ENCODE assay signal across 13 cellular contexts in the genomic region with DNA sequence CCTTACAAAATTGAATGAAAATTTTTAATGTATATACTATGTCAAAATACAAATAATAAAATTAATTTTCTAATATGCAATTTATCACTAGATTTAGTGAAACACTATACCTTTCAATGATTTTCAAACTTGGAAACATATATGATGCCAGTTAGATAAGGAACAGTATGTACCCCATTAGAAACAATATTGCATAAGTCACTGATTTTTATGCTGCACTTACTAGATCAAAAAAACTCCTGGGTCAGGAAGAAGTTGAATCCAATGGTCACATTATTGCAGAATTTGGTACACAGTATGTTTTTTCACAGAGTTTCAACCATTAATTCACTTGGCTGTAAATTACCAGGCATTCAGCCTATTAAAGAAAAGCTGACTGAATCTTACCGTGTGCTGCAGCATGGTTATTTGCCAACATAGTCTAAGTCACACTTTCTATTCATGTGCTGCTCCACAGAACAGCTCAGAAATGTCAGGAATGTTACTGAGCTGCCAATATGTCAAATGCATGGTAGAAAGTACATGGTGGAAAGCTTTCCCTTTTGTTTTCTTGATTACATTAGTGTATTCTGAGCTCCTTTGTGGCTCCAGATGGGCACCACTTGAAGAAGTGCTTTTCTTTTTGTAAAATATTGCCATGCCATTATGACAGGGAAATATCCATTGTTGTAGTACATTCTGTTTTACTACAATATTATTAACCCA. TPM values are rescaled to one million over a fixed set of nuclear protein-coding genes. Genes with fewer than 3 reads are reported as not detected.
A peak's percentile ranks its signal among the peaks of the same experiment; 100 is the strongest.
DNase-seq lines count a peak whose midpoint lies in the region; ATAC-seq and TF ChIP-seq lines count a peak whose summit lies in the region.
"Had no signal": no experiment of that assay in that cellular context is flagged by ENCODE, and none has a peak within 500 bp of the region (broad histone marks: within the 10 kb centered on the region; RNA-seq: fewer than 3 reads in every experiment).

No MANE protein-coding gene starts in this region.

- H3K4me1 Mint-ChIP-seq in HFFc6 (ENCODE audit: low read depth), result peaks cover 43% of the 10 kb centered on the region

- intact Hi-C loops in left ventricle myocardium superior (cut with micrococcal nuclease), result loop anchor here (10.0 kb wide), 1 partner anchor 399 kb away; no protein-coding TSS in a partner anchor

- peak overlapping the region; percentile 20 for H3K27ac ChIP-seq in brain microvascular endothelial cell
- H3K27ac ChIP-seq: SJCRH30 had no signal

- H3K36me3 ChIP-seq in brain microvascular endothelial cell (replicated peaks), result no peaks in the 10 kb centered on the region
- H3K36me3 ChIP-seq: SJCRH30 had no signal

- no peaks in the 10 kb centered on the region for H3K9me3 Mint-ChIP-seq in HFFc6
- H3K9me3 Mint-ChIP-seq: activated naive CD8-positive, alpha-beta T cell treated with anti-CD3 and anti-CD28 coated beads, Interleukin-2, amount 50 U/mL, for 24 hours had no signal

- no peaks in the 10 kb centered on the region for H3K27me3 Mint-ChIP-seq in HFFc6 (ENCODE audit: insufficient read depth)

- no peak for TF ChIP-seq CTCF in HFFc6 (IDR thresholded peaks at IDR 0.05)
- no peak for TF ChIP-seq CTCF in brain microvascular endothelial cell (IDR thresholded peaks at IDR 0.05; ENCODE audit: low read depth, low read length, missing control alignments)

- peak; percentile 72 for DNase-seq in HFFc6
- DNase-seq in brain microvascular endothelial cell, result peak; percentile 71
- DNase-seq in left ventricle myocardium superior, result no peak
- peak; percentile 85 for DNase-seq in skeletal muscle cell (ENCODE audit: low read depth)
- no peak for DNase-seq in activated naive CD4-positive, alpha-beta T cell (lab: John Stamatoyannopoulos, UW)
- DNase-seq in NCI-H2029 (lab: John Stamatoyannopoulos, UW), result no peak
- no peak for DNase-seq in activated CD4-positive, alpha-beta T cell treated with anti-CD3 and anti-CD28 coated beads, Interleukin-2, amount 50 U/mL, for 4 hours
- DNase-seq in NCI-H1417 (lab: John Stamatoyannopoulos, UW), result no peak
- DNase-seq: activated CD4-positive, alpha-beta T cell treated with anti-CD3 and anti-CD28 coated beads, Interleukin-2, amount 50 U/mL, for 48 hours; activated naive CD8-positive, alpha-beta T cell treated with anti-CD3 and anti-CD28 coated beads, Interleukin-2, amount 50 U/mL, for 24 hours; NCI-H2081 treated with DMSO at 0.1 percent for 48 hours; nucleus accumbens; SJCRH30 had no signal

- H3K4me3 ChIP-seq in brain microvascular endothelial cell (ENCODE audit: low read depth, low read length) (no peak overlapping the region), skeletal muscle cell (ENCODE audit: low read depth, low read length) (no peak overlapping the region)
- H3K4me3 ChIP-seq: SJCRH30 had no signal

- peak overlapping the region; percentile 19 for H3K4me3 Mint-ChIP-seq in HFFc6
- H3K4me3 Mint-ChIP-seq: activated naive CD8-positive, alpha-beta T cell treated with anti-CD3 and anti-CD28 coated beads, Interleukin-2, amount 50 U/mL, for 24 hours had no signal

- H3K27ac Mint-ChIP-seq in HFFc6, result no peak overlapping the region; the same call in 1 of the 2 replicates
- H3K27ac Mint-ChIP-seq: activated naive CD8-positive, alpha-beta T cell treated with anti-CD3 and anti-CD28 coated beads, Interleukin-2, amount 50 U/mL, for 24 hours had no signal

- H3K36me3 Mint-ChIP-seq in HFFc6 (ENCODE audit: low read depth), result peaks cover 12% of the 10 kb centered on the region; the same call in 1 of the 2 replicates

- in situ Hi-C loops in brain microvascular endothelial cell (cut with HindIII; ENCODE audit: low pct_ligation_motif_present, low sequenced_read_pairs), result no loop called here

- ATAC-seq in left ventricle myocardium superior, result peak; percentile 91
- ATAC-seq: activated naive CD8-positive, alpha-beta T cell treated with anti-CD3 and anti-CD28 coated beads, Interleukin-2, amount 50 U/mL, for 24 hours had no signal

- no peaks in the 10 kb centered on the region for H3K27me3 ChIP-seq in brain microvascular endothelial cell (replicated peaks)
- H3K27me3 ChIP-seq: SJCRH30 had no signal

RNA-seq across cellular contexts. Expression of a gene that starts 9.9 kb away (rescaled TPM):
- 10 to 100 TPM; 53.5 to 74.0 (median 61.2) TPM for total RNA-seq in HFFc6 (2021; fragmentation: NEBNext Ultra II Directional; extraction: Animal tissue kit (Norgen Biotek cat#: 25700))
- 12.9 TPM for total RNA-seq in left ventricle myocardium superior

Comparison
In these comparisons a context has a peak if more than half of its experiments do, and no peak if none do; other contexts are left out.
1. DNase-seq: peak in HFFc6 (single experiment), brain microvascular endothelial cell (single experiment) and skeletal muscle cell (single experiment); none in left ventricle myocardium superior (single experiment), activated naive CD4-positive, alpha-beta T cell (0 of 4), NCI-H2029 (single experiment), activated CD4-positive, alpha-beta T cell treated with anti-CD3 and anti-CD28 coated beads, Interleukin-2, amount 50 U/mL, for 4 hours (0 of 2) and NCI-H1417 (0 of 3).